9 cellular contexts compared by ENCODE assay signal in the genomic region with DNA sequence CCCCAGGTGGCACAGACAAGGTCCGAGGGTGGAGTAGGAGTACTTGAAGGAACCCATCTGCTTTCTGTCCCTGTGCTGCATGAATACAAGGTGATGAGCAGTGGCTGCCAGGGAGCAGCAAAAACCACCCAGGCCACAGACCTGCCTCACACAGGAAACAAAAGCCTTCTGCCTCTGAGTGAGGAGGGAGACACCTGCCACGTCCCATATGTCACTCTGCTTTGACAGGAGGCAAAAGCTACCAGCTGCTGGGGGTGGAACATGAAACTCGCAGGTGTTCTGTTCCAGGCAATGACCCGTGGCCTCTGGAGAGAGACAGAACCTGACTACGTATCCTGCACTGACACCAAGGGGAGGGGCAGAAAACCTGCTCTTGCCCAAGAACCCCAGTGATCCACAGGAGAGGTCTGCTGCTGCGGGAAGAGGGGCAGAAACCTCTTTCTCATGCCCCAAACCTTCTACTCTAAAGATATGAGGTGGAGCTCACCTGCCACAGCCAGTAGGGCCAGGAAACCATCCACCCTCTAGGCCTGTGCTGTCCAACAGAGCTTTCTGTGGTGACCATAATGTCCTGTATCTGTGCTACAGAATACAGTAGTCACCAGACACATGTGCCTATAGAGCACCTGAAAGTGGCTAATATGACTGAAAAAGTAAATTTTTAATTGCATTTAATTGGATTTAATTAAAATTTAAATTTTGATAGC.
A peak's percentile ranks its signal among the peaks of the same experiment; 100 is the strongest.
DNase-seq lines count a peak whose midpoint lies in the region; ATAC-seq and TF ChIP-seq lines count a peak whose summit lies in the region.
"Had no signal": no experiment of that assay in that cellular context is flagged by ENCODE, and none has a peak within 500 bp of the region (broad histone marks: within the 10 kb centered on the region; RNA-seq: fewer than 3 reads in every experiment).

No MANE protein-coding gene starts in this region.

- H3K36me3 ChIP-seq in GM06990 (ENCODE audit: control insufficient read depth, insufficient read depth, low read length) (no peaks in the 10 kb centered on the region), mesenchymal stem cell (ENCODE audit: control insufficient read depth in 1 of 2, insufficient read depth in 2 of 2, low read depth in 1 of 2, low read length in 2 of 2) (peaks cover 10 to 15% of the 10 kb centered on the region in 2 experiments)
- H3K36me3 ChIP-seq: Peyer's patch had no signal

- no peak overlapping the region for H2AFZ ChIP-seq in mesenchymal stem cell (ENCODE audit: low read depth, low read length)

- H3K14ac ChIP-seq in mesenchymal stem cell (ENCODE audit: low read length in 2 of 2) = no peak overlapping the region

- H3K23ac ChIP-seq in mesenchymal stem cell (ENCODE audit: low read length in 2 of 2) = peak overlapping the region in 1 of 2 experiments; percentile 50

- H3K18ac ChIP-seq in mesenchymal stem cell (ENCODE audit: low read depth in 1 of 2, low read length in 2 of 2) = no peak overlapping the region

- no peak overlapping the region for H2BK5ac ChIP-seq in mesenchymal stem cell (ENCODE audit: low read depth, low read length, poor library complexity, severe bottlenecking)

- H3K27me3 ChIP-seq in GM06990 (replicated peaks; ENCODE audit: control insufficient read depth, insufficient read depth, low read length) (no peaks in the 10 kb centered on the region), mesenchymal stem cell (ENCODE audit: control insufficient read depth in 1 of 2, insufficient read depth in 1 of 2, low read length in 2 of 2) (no peaks in the 10 kb centered on the region)
- H3K27me3 ChIP-seq: Peyer's patch had no signal

- H3K9me3 ChIP-seq in mesenchymal stem cell (ENCODE audit: control insufficient read depth, low read length) = peaks cover 14% of the 10 kb centered on the region
- H3K9me3 ChIP-seq: Peyer's patch had no signal

- TF ChIP-seq CTCF in GM06990 (IDR thresholded peaks at IDR 0.05; ENCODE audit: insufficient read depth, low read length, poor library complexity, severe bottlenecking) = no peak

- H3K79me1 ChIP-seq in mesenchymal stem cell (replicated peaks; ENCODE audit: low read length, poor library complexity, severe bottlenecking) = peaks cover 3% of the 10 kb centered on the region

- H3K27ac ChIP-seq in mesenchymal stem cell (ENCODE audit: low read length, poor library complexity, severe bottlenecking) = no peak overlapping the region

- H2BK15ac ChIP-seq in mesenchymal stem cell (ENCODE audit: low read depth, poor library complexity, severe bottlenecking) = no peak overlapping the region

- no peak overlapping the region for H2BK120ac ChIP-seq in mesenchymal stem cell (ENCODE audit: low read depth, low read length)

- H3K9ac ChIP-seq in mesenchymal stem cell (ENCODE audit: low read length) = no peak overlapping the region

- H3K4me3 ChIP-seq in GM06990 (replicated peaks; ENCODE audit: low read depth, low read length) (no peak overlapping the region), mesenchymal stem cell (ENCODE audit: insufficient read depth in 1 of 2, low read depth in 1 of 2, low read length in 2 of 2) (no peak overlapping the region)
- H3K4me3 ChIP-seq: Peyer's patch had no signal

- H2BK12ac ChIP-seq in mesenchymal stem cell (ENCODE audit: low read length in 2 of 2) = no peak overlapping the region

- H3K4me1 ChIP-seq in mesenchymal stem cell (ENCODE audit: control insufficient read depth, insufficient read depth, low read depth, low read length) = peaks cover 1% of the 10 kb centered on the region
- H3K4me1 ChIP-seq: Peyer's patch had no signal

- WGBS in mesenchymal stem cell = 91% methylated on average over 6 of the region's 6 CpGs

- no peak overlapping the region for H2AK5ac ChIP-seq in mesenchymal stem cell (ENCODE audit: low read length, severe bottlenecking)

- no peak overlapping the region for H4K91ac ChIP-seq in mesenchymal stem cell (ENCODE audit: low read length)

- no peak overlapping the region for H3K4ac ChIP-seq in mesenchymal stem cell (ENCODE audit: low read depth in 1 of 2, low read length in 2 of 2)

- ATAC-seq in GM19468 (IDR thresholded peaks at IDR 0.05; ENCODE audit: extremely low read depth, unreplicated experiment) (peak; percentile 95), HG03354 (IDR thresholded peaks at IDR 0.05; ENCODE audit: poor library complexity, severe bottlenecking, unreplicated experiment) (peak; percentile 99)

- H3K4me2 ChIP-seq in mesenchymal stem cell (ENCODE audit: low read length, poor library complexity, severe bottlenecking) = no peak overlapping the region

- no peak overlapping the region for H4K8ac ChIP-seq in mesenchymal stem cell (ENCODE audit: low read length)

- DNase-seq in GM06990 (ENCODE audit: extremely low read depth, insufficient read length) (peak; percentile 83), NCI-H748 treated with DMSO at 0.1 percent for 48 hours (lab: John Stamatoyannopoulos, UW) (peak; percentile 38), AG08396 (ENCODE audit: low spot score) (no peak), ureter (ENCODE audit: low spot score) (no peak), mesenchymal stem cell (no peak), DMS79 treated with DMSO at 0.1 percent for 48 hours (lab: John Stamatoyannopoulos, UW) (no peak)

Comparison
In these comparisons a context has a peak if more than half of its experiments do, and no peak if none do; other contexts are left out.
1. DNase-seq: peak in GM06990 (single experiment) and NCI-H748 treated with DMSO at 0.1 percent for 48 hours (single experiment); none in AG08396 (single experiment), ureter (single experiment), mesenchymal stem cell (single experiment) and DMS79 treated with DMSO at 0.1 percent for 48 hours (single experiment).